17 cellular contexts compared by ENCODE assay signal in the genomic region with DNA sequence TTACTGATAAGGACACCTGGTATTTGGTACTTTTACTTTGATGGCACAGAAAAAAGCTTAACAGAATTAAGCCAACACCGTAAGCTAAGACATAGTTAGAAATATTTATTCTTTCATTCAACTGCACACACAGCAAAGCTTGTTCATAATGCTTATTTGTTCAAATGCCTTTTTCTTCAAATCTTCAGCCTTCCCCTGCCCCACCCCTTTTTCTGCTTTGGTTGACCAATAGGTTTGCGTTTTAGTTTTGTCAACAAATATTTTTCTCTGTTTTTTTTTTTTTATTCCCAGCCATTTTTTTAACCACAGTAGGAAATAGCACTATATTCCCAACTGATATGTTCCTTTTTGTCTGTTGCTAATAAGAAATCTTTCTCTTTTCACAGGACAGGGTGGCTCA. TPM values are rescaled to one million over a fixed set of nuclear protein-coding genes. Genes with fewer than 3 reads are reported as not detected.
DNase-seq lines count a peak whose midpoint lies in the region; ATAC-seq and TF ChIP-seq lines count a peak whose summit lies in the region.
"Had no signal": no experiment of that assay in that cellular context is flagged by ENCODE, and none has a peak within 500 bp of the region (broad histone marks: within the 10 kb centered on the region; RNA-seq: fewer than 3 reads in every experiment).

No MANE protein-coding gene starts in this region.

- no peak overlapping the region for H3K4me3 ChIP-seq in ACC112 (ENCODE audit: low read depth, low read length)
- H3K4me3 ChIP-seq in mucosa of descending colon: no peak overlapping the region
- H3K4me3 ChIP-seq: GM23338 had no signal

- TF ChIP-seq CTCF in mucosa of descending colon (IDR thresholded peaks at IDR 0.05): no peak
- TF ChIP-seq CTCF in osteocyte (IDR thresholded peaks at IDR 0.05): no peak

- H3K9me3 Mint-ChIP-seq in osteocyte (ENCODE audit: unreplicated experiment): no peaks in the 10 kb centered on the region

- ATAC-seq in mucosa of descending colon: no peak
- ATAC-seq: GM23338 had no signal

- intact Hi-C loops in mucosa of descending colon (cut with DNase I, micrococcal nuclease): loop anchor here in 1 of 2 donors (10.0 kb wide), 1 partner anchor 84 kb away; no protein-coding TSS in a partner anchor

- H3K36me3 Mint-ChIP-seq in osteocyte (ENCODE audit: unreplicated experiment): no peaks in the 10 kb centered on the region

- peak overlapping the region; percentile 62 for H2AFZ ChIP-seq in ACC112 (ENCODE audit: low read length, unreplicated experiment)
- H2AFZ ChIP-seq: GM23338 had no signal

- no peaks in the 10 kb centered on the region for H3K27me3 Mint-ChIP-seq in osteocyte (ENCODE audit: unreplicated experiment)

- peaks cover 23% of the 10 kb centered on the region for H3K4me1 Mint-ChIP-seq in osteocyte (ENCODE audit: unreplicated experiment)

- no peak overlapping the region for H3K4me3 Mint-ChIP-seq in osteocyte (ENCODE audit: unreplicated experiment)
- H3K4me3 Mint-ChIP-seq: CD4-positive, alpha-beta memory T cell; GM23338 had no signal

- H3K27ac ChIP-seq in ACC112 (ENCODE audit: low read depth, low read length) (no peak overlapping the region), caudate nucleus (ENCODE audit: low read depth, low read length) (peak overlapping the region; percentile 9)
- H3K27ac ChIP-seq: C4-2B, HL-60 had no signal

- no peaks in the 10 kb centered on the region for H3K27me3 ChIP-seq in ACC112 (ENCODE audit: insufficient read depth, low read length)

- H3K36me3 ChIP-seq in ACC112 (ENCODE audit: insufficient read depth, low read length) (no peaks in the 10 kb centered on the region), mucosa of descending colon (ENCODE audit: low read depth) (no peaks in the 10 kb centered on the region)
- H3K36me3 ChIP-seq: BE2C had no signal

- peaks cover 11% of the 10 kb centered on the region for H3K79me2 ChIP-seq in ACC112 (ENCODE audit: control insufficient read depth, insufficient read depth, low read length, unreplicated experiment)

- H3K4me1 ChIP-seq in ACC112 (ENCODE audit: control insufficient read depth, insufficient read depth, low read length, unreplicated experiment) (peaks cover 21% of the 10 kb centered on the region), mucosa of descending colon (ENCODE audit: low read depth) (no peaks in the 10 kb centered on the region)
- H3K4me1 ChIP-seq: BE2C had no signal

- H3K9me3 ChIP-seq in mucosa of descending colon: no peaks in the 10 kb centered on the region
- H3K9me3 ChIP-seq: BE2C had no signal

- DNase-seq in caudate nucleus (lab: John Stamatoyannopoulos, UW) (no peak), midbrain (lab: John Stamatoyannopoulos, UW) (peak; percentile 11), superior temporal gyrus (ENCODE audit: extremely low spot score) (peak; percentile 63), mucosa of descending colon (no peak), osteocyte (ENCODE audit: extremely low spot score, unreplicated experiment) (no peak)
- DNase-seq in effector CD4-positive, alpha-beta T cell: no peak
- DNase-seq: BE2C; CD4-positive, alpha-beta memory T cell; COR-L47; DMS153; DMS79 treated with DMSO at 0.1 percent for 48 hours; EL; H7 had no signal

- H3K27ac Mint-ChIP-seq in osteocyte (ENCODE audit: unreplicated experiment): no peak overlapping the region
- H3K27ac Mint-ChIP-seq: CD4-positive, alpha-beta memory T cell; GM23338 had no signal

RNA-seq across cellular contexts. Expression of a gene that starts 4.9 kb away (rescaled TPM):
- total RNA-seq in mucosa of descending colon: 10 to 100 TPM; 24.3 to 41.9 (median 36.5) TPM
- total RNA-seq in osteocyte: 31.2 and 32.9 TPM in 2 replicates

Comparison
In these comparisons a context has a peak if more than half of its experiments do, and no peak if none do; other contexts are left out.
1. DNase-seq: peak in midbrain (single experiment) and superior temporal gyrus (single experiment); none in caudate nucleus (0 of 61), mucosa of descending colon (0 of 3), effector CD4-positive, alpha-beta T cell (single experiment) and osteocyte (single experiment).